1 cellular context compared by ENCODE assay signal in the genomic region with DNA sequence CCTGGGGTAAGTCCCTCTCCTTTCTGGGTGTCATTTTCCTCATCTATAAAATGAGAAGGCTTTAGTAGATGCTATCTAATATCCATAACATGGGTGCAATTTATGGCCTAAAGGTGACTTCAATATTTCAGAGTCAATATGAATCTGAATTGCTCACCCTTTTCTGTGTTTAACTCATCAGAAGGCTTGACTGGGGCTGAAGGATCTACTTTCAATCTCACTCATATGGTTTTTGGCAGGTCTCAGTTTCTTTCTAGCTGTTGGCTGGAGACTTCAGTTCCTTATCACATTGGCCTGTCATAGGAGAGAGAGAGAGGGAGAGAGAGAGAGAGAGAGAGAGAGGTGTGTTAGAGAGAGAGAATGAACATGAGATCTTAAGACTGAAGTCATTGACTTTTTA.
TF ChIP-seq lines count a peak whose summit lies in the region.

No MANE protein-coding gene starts in this region.

TF ChIP-seq in SK-N-SH, 30 proteins besides CTCF, POLR2A, EP300 and RAD21 (continued from another document):
- TF ChIP-seq, protein P1, sequence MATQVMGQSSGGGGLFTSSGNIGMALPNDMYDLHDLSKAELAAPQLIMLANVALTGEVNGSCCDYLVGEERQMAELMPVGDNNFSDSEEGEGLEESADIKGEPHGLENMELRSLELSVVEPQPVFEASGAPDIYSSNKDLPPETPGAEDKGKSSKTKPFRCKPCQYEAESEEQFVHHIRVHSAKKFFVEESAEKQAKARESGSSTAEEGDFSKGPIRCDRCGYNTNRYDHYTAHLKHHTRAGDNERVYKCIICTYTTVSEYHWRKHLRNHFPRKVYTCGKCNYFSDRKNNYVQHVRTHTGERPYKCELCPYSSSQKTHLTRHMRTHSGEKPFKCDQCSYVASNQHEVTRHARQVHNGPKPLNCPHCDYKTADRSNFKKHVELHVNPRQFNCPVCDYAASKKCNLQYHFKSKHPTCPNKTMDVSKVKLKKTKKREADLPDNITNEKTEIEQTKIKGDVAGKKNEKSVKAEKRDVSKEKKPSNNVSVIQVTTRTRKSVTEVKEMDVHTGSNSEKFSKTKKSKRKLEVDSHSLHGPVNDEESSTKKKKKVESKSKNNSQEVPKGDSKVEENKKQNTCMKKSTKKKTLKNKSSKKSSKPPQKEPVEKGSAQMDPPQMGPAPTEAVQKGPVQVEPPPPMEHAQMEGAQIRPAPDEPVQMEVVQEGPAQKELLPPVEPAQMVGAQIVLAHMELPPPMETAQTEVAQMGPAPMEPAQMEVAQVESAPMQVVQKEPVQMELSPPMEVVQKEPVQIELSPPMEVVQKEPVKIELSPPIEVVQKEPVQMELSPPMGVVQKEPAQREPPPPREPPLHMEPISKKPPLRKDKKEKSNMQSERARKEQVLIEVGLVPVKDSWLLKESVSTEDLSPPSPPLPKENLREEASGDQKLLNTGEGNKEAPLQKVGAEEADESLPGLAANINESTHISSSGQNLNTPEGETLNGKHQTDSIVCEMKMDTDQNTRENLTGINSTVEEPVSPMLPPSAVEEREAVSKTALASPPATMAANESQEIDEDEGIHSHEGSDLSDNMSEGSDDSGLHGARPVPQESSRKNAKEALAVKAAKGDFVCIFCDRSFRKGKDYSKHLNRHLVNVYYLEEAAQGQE (IDR thresholded peaks at IDR 0.05; ENCODE audit: low read depth, low read length) = no peak
- TF ChIP-seq, protein P2, sequence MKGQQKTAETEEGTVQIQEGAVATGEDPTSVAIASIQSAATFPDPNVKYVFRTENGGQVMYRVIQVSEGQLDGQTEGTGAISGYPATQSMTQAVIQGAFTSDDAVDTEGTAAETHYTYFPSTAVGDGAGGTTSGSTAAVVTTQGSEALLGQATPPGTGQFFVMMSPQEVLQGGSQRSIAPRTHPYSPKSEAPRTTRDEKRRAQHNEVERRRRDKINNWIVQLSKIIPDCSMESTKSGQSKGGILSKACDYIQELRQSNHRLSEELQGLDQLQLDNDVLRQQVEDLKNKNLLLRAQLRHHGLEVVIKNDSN (IDR thresholded peaks at IDR 0.05; ENCODE audit: borderline replicate concordance, low read depth) = no peak
- TF ChIP-seq EZH2phosphoT487 (IDR thresholded peaks at IDR 0.05; ENCODE audit: borderline replicate concordance, low read depth) = no peak
- TF ChIP-seq, protein P3, sequence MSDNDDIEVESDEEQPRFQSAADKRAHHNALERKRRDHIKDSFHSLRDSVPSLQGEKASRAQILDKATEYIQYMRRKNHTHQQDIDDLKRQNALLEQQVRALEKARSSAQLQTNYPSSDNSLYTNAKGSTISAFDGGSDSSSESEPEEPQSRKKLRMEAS (IDR thresholded peaks at IDR 0.05; ENCODE audit: low read depth) = no peak
- TF ChIP-seq ELF1 (IDR thresholded peaks at IDR 0.05) = no peak
- TF ChIP-seq, protein P4, sequence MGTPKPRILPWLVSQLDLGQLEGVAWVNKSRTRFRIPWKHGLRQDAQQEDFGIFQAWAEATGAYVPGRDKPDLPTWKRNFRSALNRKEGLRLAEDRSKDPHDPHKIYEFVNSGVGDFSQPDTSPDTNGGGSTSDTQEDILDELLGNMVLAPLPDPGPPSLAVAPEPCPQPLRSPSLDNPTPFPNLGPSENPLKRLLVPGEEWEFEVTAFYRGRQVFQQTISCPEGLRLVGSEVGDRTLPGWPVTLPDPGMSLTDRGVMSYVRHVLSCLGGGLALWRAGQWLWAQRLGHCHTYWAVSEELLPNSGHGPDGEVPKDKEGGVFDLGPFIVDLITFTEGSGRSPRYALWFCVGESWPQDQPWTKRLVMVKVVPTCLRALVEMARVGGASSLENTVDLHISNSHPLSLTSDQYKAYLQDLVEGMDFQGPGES (IDR thresholded peaks at IDR 0.05; ENCODE audit: low read depth, low read length) = no peak
- TF ChIP-seq FOXM1 (IDR thresholded peaks at IDR 0.05; ENCODE audit: low read depth) = no peak
- TF ChIP-seq MXI1 (IDR thresholded peaks at IDR 0.05; ENCODE audit: low read depth, low read length) = no peak
- no peak for TF ChIP-seq FOXJ3 (CRISPR knock-in tag; IDR thresholded peaks at IDR 0.05)
- no peak for TF ChIP-seq SIN3A (IDR thresholded peaks at IDR 0.05; ENCODE audit: borderline replicate concordance, low read depth, low read length)
- TF ChIP-seq TEAD4 (IDR thresholded peaks at IDR 0.05; ENCODE audit: borderline replicate concordance, insufficient read depth) = no peak
